Comparison of ENCODE assay signal across 9 cellular contexts in the genomic region with DNA sequence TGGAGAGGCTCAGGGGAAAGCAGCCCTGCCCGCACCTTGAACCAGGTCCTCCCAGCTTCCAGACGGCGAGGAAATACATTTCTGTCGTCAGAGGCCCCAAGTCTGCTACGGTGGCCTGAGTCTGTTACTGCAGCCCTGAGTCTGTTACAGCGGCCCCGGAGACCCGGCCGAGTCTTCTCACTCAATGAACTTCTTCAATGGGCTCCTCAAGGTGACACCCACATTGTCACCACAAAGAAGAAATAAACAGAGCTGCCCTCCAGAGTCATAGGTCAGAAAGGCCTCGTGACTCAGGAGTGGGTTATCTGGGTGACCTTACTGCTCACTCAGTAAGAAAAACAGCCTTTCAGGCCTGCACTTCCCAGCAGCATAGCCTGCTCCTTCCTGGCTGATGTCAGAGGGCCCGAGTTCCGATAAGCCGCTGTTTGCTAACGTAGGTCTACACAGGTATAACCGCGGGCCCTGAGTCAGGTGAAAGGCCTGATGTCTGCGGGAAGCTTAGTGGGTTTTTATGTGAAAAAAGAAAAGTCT.
DNase-seq lines count a peak whose midpoint lies in the region; ATAC-seq and TF ChIP-seq lines count a peak whose summit lies in the region.
"Had no signal": no experiment of that assay in that cellular context is flagged by ENCODE, and none has a peak within 500 bp of the region (broad histone marks: within the 10 kb centered on the region; RNA-seq: fewer than 3 reads in every experiment).

No MANE protein-coding gene starts in this region.

- no peaks in the 10 kb centered on the region for H3K36me3 ChIP-seq in esophagus squamous epithelium

- no peaks in the 10 kb centered on the region for H3K9me3 ChIP-seq in esophagus squamous epithelium

- H3K27ac ChIP-seq in esophagus squamous epithelium = peak overlapping the region in 2 of 4 donors; percentile 5 to 71

- ATAC-seq in HG02798 (IDR thresholded peaks at IDR 0.05; ENCODE audit: poor library complexity, unreplicated experiment) = peak; percentile 47
- ATAC-seq in left lobe of liver = no peak

- peak; percentile 87 for DNase-seq in activated CD8-positive, alpha-beta memory T cell treated with anti-CD3 and anti-CD28 coated beads, Interleukin-2, amount 50 U/mL, for 1 hour (ENCODE audit: extremely low read depth)
- peak; percentile 43 for DNase-seq in left lobe of liver (ENCODE audit: low spot score)
- DNase-seq in stimulated activated CD8-positive, alpha-beta memory T cell treated with anti-CD3 and anti-CD28 coated beads, Interleukin-7, amount 100 ng/mL, for 48 hours (ENCODE audit: extremely low read depth in 1 of 2, low read depth in 1 of 2) = peak; percentile 62 to 94
- DNase-seq in SW480 (ENCODE audit: low spot score) = no peak
- no peak for DNase-seq in LoVo (ENCODE audit: low spot score)
- no peak for DNase-seq in esophagus squamous epithelium (lab: John Stamatoyannopoulos, UW)
- no peak for DNase-seq in OCI-M2 (lab: John Stamatoyannopoulos, UW; ENCODE audit: unreplicated experiment)
- DNase-seq: foreskin fibroblast had no signal

- TF ChIP-seq POLR2A in esophagus squamous epithelium (IDR thresholded peaks at IDR 0.05) = peak in 1 of 4 donors; percentile 19

- TF ChIP-seq CTCF in esophagus squamous epithelium (IDR thresholded peaks at IDR 0.05) = peak in 1 of 6 experiments; percentile 14

- no peak overlapping the region for H3K4me3 ChIP-seq in esophagus squamous epithelium

- WGBS in esophagus squamous epithelium, 2 donors = 60 to 79% methylated on average over 7 to 9 of the region's 17 CpGs

- peaks cover 5 to 31% (median 7%) of the 10 kb centered on the region in 3 donors for H3K4me1 ChIP-seq in esophagus squamous epithelium

- intact Hi-C loops in esophagus squamous epithelium (cut with DNase I) = no loop called here

- peaks cover 0 to 7% (median 0%) of the 10 kb centered on the region in 4 donors for H3K27me3 ChIP-seq in esophagus squamous epithelium

Comparison
In these comparisons a context has a peak if more than half of its experiments do, and no peak if none do; other contexts are left out.
1. DNase-seq: peak in activated CD8-positive, alpha-beta memory T cell treated with anti-CD3 and anti-CD28 coated beads, Interleukin-2, amount 50 U/mL, for 1 hour (single experiment), left lobe of liver (single experiment) and stimulated activated CD8-positive, alpha-beta memory T cell treated with anti-CD3 and anti-CD28 coated beads, Interleukin-7, amount 100 ng/mL, for 48 hours (2 of 2); none in SW480 (single experiment), LoVo (single experiment), esophagus squamous epithelium (single experiment) and OCI-M2 (single experiment).